8 cellular contexts compared by ENCODE assay signal in genomic region chr17:29177541-29177870, GRCh38. TPM values are rescaled to one million over a fixed set of nuclear protein-coding genes. Genes with fewer than 3 reads are reported as not detected.
DNase-seq lines count a peak whose midpoint lies in the region; ATAC-seq and TF ChIP-seq lines count a peak whose summit lies in the region.

No MANE protein-coding gene starts in this region.

- no peaks in the 10 kb centered on the region for H3K9me3 ChIP-seq in Caco-2
- no peaks in the 10 kb centered on the region for H3K9me3 ChIP-seq in Peyer's patch
- H3K9me3 ChIP-seq in esophagus muscularis mucosa: no peaks in the 10 kb centered on the region

- peak overlapping the region; percentile 93 for H3K27ac Mint-ChIP-seq in Caco-2 (ENCODE audit: unreplicated experiment)

- BruUV-seq in Caco-2 (replicated peaks; lab: Mats Ljungman, UMichigan): no TSS peak

- intact Hi-C loops in Caco-2 (cut with micrococcal nuclease; ENCODE audit: unreplicated experiment) (no loop called here), esophagus muscularis mucosa (cut with DNase I) (no loop called here), posterior vena cava (cut with DNase I) (no loop called here)

- peaks cover 2% of the 10 kb centered on the region for H3K27me3 Mint-ChIP-seq in Caco-2 (ENCODE audit: insufficient read depth, unreplicated experiment)

- DNase-seq in Caco-2 (no peak), Peyer's patch (no peak), esophagus muscularis mucosa (ENCODE audit: extremely low spot score) (no peak), posterior vena cava (ENCODE audit: low spot score) (peak; percentile 63), SKM-1 treated with dmso at 0.1 percent for 144 hours (lab: John Stamatoyannopoulos, UW; ENCODE audit: unreplicated experiment) (no peak), COLO829 (ENCODE audit: low spot score) (no peak)

- TF ChIP-seq EP300 in esophagus muscularis mucosa (IDR thresholded peaks at IDR 0.05): no peak

- no peaks in the 10 kb centered on the region for H3K36me3 ChIP-seq in Caco-2 (ENCODE audit: control insufficient read depth, insufficient read depth, low read length)
- peaks cover 0 to 4% (median 0%) of the 10 kb centered on the region in 3 donors for H3K36me3 ChIP-seq in Peyer's patch
- H3K36me3 ChIP-seq in esophagus muscularis mucosa: peaks cover 0 to 3% (median 0%) of the 10 kb centered on the region in 4 donors

- H3K4me3 ChIP-seq in Caco-2 (ENCODE audit: low read depth, low read length) (peak overlapping the region; percentile 45), Peyer's patch (peak overlapping the region in 2 of 4 donors; percentile 63 to 73), esophagus muscularis mucosa (peak overlapping the region in 1 of 4 donors; percentile 70)

- no peak for TF ChIP-seq CTCF in Caco-2 (IDR thresholded peaks at IDR 0.05; ENCODE audit: insufficient read depth in 1 of 2, low read depth in 1 of 2, low read length in 1 of 2, severe bottlenecking in 1 of 2, unreplicated experiment in 1 of 2)
- no peak for TF ChIP-seq CTCF in Peyer's patch (IDR thresholded peaks at IDR 0.05)
- no peak for TF ChIP-seq CTCF in esophagus muscularis mucosa (IDR thresholded peaks at IDR 0.05)

- peaks cover 26% of the 10 kb centered on the region for H3K36me3 Mint-ChIP-seq in Caco-2 (ENCODE audit: insufficient read depth, unreplicated experiment)

- H3K27me3 ChIP-seq in Caco-2 (replicated peaks; ENCODE audit: control insufficient read depth, insufficient read depth, low read length) (no peaks in the 10 kb centered on the region), Peyer's patch (no peaks in the 10 kb centered on the region), esophagus muscularis mucosa (no peaks in the 10 kb centered on the region)

- ATAC-seq in GM21737 (IDR thresholded peaks at IDR 0.05; ENCODE audit: unreplicated experiment) (no peak), GM18502 (IDR thresholded peaks at IDR 0.05; ENCODE audit: poor library complexity, unreplicated experiment) (no peak)

- no peaks in the 10 kb centered on the region for H3K9me3 Mint-ChIP-seq in Caco-2 (ENCODE audit: unreplicated experiment)

- H3K27ac ChIP-seq in Peyer's patch: peak overlapping the region; percentile 75 to 93 (median 86)
- peak overlapping the region; percentile 86 to 89 (median 88) for H3K27ac ChIP-seq in esophagus muscularis mucosa (replicated peaks in 1 of 4)

- CTCF ChIA-PET in Caco-2 (lab: Charles Lee): interaction anchor here (0.5 to 8.0 kb wide), 10 partner anchors 19 to 279 kb away, joined by 3 to 449 read pairs (median 4); no protein-coding TSS in a partner anchor

- H3K4me1 ChIP-seq in Caco-2 (peaks cover 31% of the 10 kb centered on the region), Peyer's patch (peaks cover 0 to 28% (median 10%) of the 10 kb centered on the region in 4 donors), esophagus muscularis mucosa (peaks cover 45 to 56% (median 55%) of the 10 kb centered on the region in 4 donors)

- H3K4me3 Mint-ChIP-seq in Caco-2 (ENCODE audit: unreplicated experiment): peak overlapping the region; percentile 93

- 77% methylated on average over 3 of the region's 3 CpGs for WGBS in esophagus muscularis mucosa

- TF ChIP-seq POLR2A in Peyer's patch (IDR thresholded peaks at IDR 0.05) (no peak), esophagus muscularis mucosa (IDR thresholded peaks at IDR 0.05; ENCODE audit: low read depth) (no peak)

- peaks cover 21% of the 10 kb centered on the region for H3K4me1 Mint-ChIP-seq in Caco-2 (ENCODE audit: low read depth, unreplicated experiment)

- POLR2A ChIA-PET in Caco-2 (lab: Charles Lee): interaction anchor here (1.0 to 3.1 kb wide), 5 partner anchors 10 to 226 kb away, joined by 3 to 22 read pairs (median 6); partner anchors contain the start of gene PHF12

RNA-seq across cellular contexts. Expression of gene MYO18A, which starts 2.7 kb away (rescaled TPM):
- total RNA-seq in Caco-2 (2022): 47.1 and 55.5 TPM in 2 replicates
- 100 to 1,000 TPM; 104 to 359 (median 188) TPM for total RNA-seq in Peyer's patch
- 10 to 100 TPM; 46.7 to 82.7 (median 64.6) TPM for total RNA-seq in esophagus muscularis mucosa
- total RNA-seq in posterior vena cava: 10 to 100 TPM; 76.3 to 87.9 TPM
